Comparison of ENCODE assay signal across 11 cellular contexts in genomic region chr9:34501889-34502425, GRCh38. TPM values are rescaled to one million over a fixed set of nuclear protein-coding genes. Genes with fewer than 3 reads are reported as not detected.
DNase-seq lines count a peak whose midpoint lies in the region; ATAC-seq and TF ChIP-seq lines count a peak whose summit lies in the region.
"Had no signal": no experiment of that assay in that cellular context is flagged by ENCODE, and none has a peak within 500 bp of the region (broad histone marks: within the 10 kb centered on the region; RNA-seq: fewer than 3 reads in every experiment).

No MANE protein-coding gene starts in this region.

- H3K4me3 ChIP-seq in MG63 (no peak overlapping the region), mammary epithelial cell (replicated peaks in 1 of 3; ENCODE audit: insufficient read depth in 1 of 3, low read depth in 2 of 3, low read length in 3 of 3) (no peak overlapping the region), tibial nerve (no peak overlapping the region), spleen (no peak overlapping the region), trophoblast cell (ENCODE audit: low read depth, low read length) (no peak overlapping the region), Caco-2 (ENCODE audit: low read depth, low read length) (no peak overlapping the region)

- no peaks in the 10 kb centered on the region for H4K20me1 ChIP-seq in mammary epithelial cell (ENCODE audit: insufficient read depth, low read length)

- H3K4me2 ChIP-seq in mammary epithelial cell (ENCODE audit: insufficient read depth, low read depth, low read length) = no peak overlapping the region
- H3K4me2 ChIP-seq in trophoblast cell (ENCODE audit: low read length) = no peak overlapping the region

- no peak overlapping the region for H2BK5ac ChIP-seq in trophoblast cell (ENCODE audit: low read depth, low read length, poor library complexity)

- POLR2A ChIA-PET in Caco-2 (lab: Charles Lee) = no interaction called here

- H3K4me1 ChIP-seq in mammary epithelial cell (ENCODE audit: insufficient read depth, low read length) (peaks cover 20% of the 10 kb centered on the region), tibial nerve (peaks cover 0 to 57% (median 23%) of the 10 kb centered on the region in 4 donors), spleen (peaks cover 0 to 14% (median 4%) of the 10 kb centered on the region in 6 donors), trophoblast cell (ENCODE audit: control insufficient read depth in 1 of 2, insufficient read depth in 2 of 2, low read length in 2 of 2) (no peaks in the 10 kb centered on the region), Caco-2 (no peaks in the 10 kb centered on the region)

- no peak overlapping the region for H4K12ac ChIP-seq in trophoblast cell (ENCODE audit: low read depth, low read length)

- H3K36me3 ChIP-seq in MG63 = no peaks in the 10 kb centered on the region
- no peaks in the 10 kb centered on the region for H3K36me3 ChIP-seq in mammary epithelial cell (ENCODE audit: insufficient read depth, low read length)
- H3K36me3 ChIP-seq in tibial nerve = no peaks in the 10 kb centered on the region
- no peaks in the 10 kb centered on the region for H3K36me3 ChIP-seq in spleen
- no peaks in the 10 kb centered on the region for H3K36me3 ChIP-seq in trophoblast cell (ENCODE audit: control insufficient read depth in 1 of 2, insufficient read depth in 2 of 2, low read length in 2 of 2)
- no peaks in the 10 kb centered on the region for H3K36me3 ChIP-seq in Caco-2 (ENCODE audit: control insufficient read depth, insufficient read depth, low read length)

- H3K27ac ChIP-seq in mammary epithelial cell (ENCODE audit: insufficient read depth, low read depth, low read length) (no peak overlapping the region), tibial nerve (peak overlapping the region; percentile 48 to 87 (median 76)), spleen (no peak overlapping the region), trophoblast cell (ENCODE audit: low read depth, low read length) (no peak overlapping the region)

- no peaks in the 10 kb centered on the region for H3K9me3 ChIP-seq in MG63
- no peaks in the 10 kb centered on the region for H3K9me3 ChIP-seq in mammary epithelial cell (replicated peaks; ENCODE audit: insufficient read depth, low read length)
- no peaks in the 10 kb centered on the region for H3K9me3 ChIP-seq in tibial nerve
- no peaks in the 10 kb centered on the region for H3K9me3 ChIP-seq in spleen
- peaks cover 3% of the 10 kb centered on the region for H3K9me3 ChIP-seq in trophoblast cell (ENCODE audit: insufficient read depth, low read depth, low read length)
- no peaks in the 10 kb centered on the region for H3K9me3 ChIP-seq in Caco-2

- H3K36me3 Mint-ChIP-seq in Caco-2 (ENCODE audit: insufficient read depth, unreplicated experiment) = no peaks in the 10 kb centered on the region
- H3K36me3 Mint-ChIP-seq: activated naive CD8-positive, alpha-beta T cell had no signal

- TF ChIP-seq CTCF in mammary epithelial cell (conservative IDR thresholded peaks at IDR 0.05 in 1 of 2, IDR thresholded peaks at IDR 0.05 in 1 of 2; ENCODE audit: extremely low read depth in 1 of 2, insufficient read depth in 1 of 2, low read depth in 1 of 2, low read length in 2 of 2) (peak; percentile 8 to 22), tibial nerve (IDR thresholded peaks at IDR 0.05) (peak; percentile 16 to 79 (median 65)), spleen (IDR thresholded peaks at IDR 0.05 in 8 of 11, conservative IDR thresholded peaks at IDR 0.05 in 3 of 11) (peak in 2 of 11 experiments; percentile 6 to 7), Caco-2 (IDR thresholded peaks at IDR 0.05; ENCODE audit: insufficient read depth in 1 of 2, low read depth in 1 of 2, low read length in 1 of 2, severe bottlenecking in 1 of 2, unreplicated experiment in 1 of 2) (no peak)

- dilution Hi-C loops in mammary epithelial cell (cut with HindIII; ENCODE audit: low sequenced_read_pairs) = loop anchor here (5.0 to 10.0 kb wide), 2 partner anchors 75 to 113 kb away; partner anchors contain the start of gene RPP25L

- ATAC-seq in HG03139 (IDR thresholded peaks at IDR 0.05; ENCODE audit: unreplicated experiment) = no peak

- no peak overlapping the region for H3K18ac ChIP-seq in trophoblast cell (ENCODE audit: low read length)

- H3K79me1 ChIP-seq in trophoblast cell (ENCODE audit: low read length) = no peaks in the 10 kb centered on the region

- H3K27me3 ChIP-seq in MG63 = no peaks in the 10 kb centered on the region
- H3K27me3 ChIP-seq in mammary epithelial cell (ENCODE audit: insufficient read depth, low read length) = no peaks in the 10 kb centered on the region
- H3K27me3 ChIP-seq in tibial nerve = no peaks in the 10 kb centered on the region
- H3K27me3 ChIP-seq in spleen (replicated peaks in 1 of 7) = peaks cover 0 to 17% (median 0%) of the 10 kb centered on the region in 7 donors
- H3K27me3 ChIP-seq in trophoblast cell (ENCODE audit: insufficient read depth, low read length) = no peaks in the 10 kb centered on the region
- no peaks in the 10 kb centered on the region for H3K27me3 ChIP-seq in Caco-2 (replicated peaks; ENCODE audit: control insufficient read depth, insufficient read depth, low read length)

- H3K4ac ChIP-seq in trophoblast cell (ENCODE audit: low read depth, low read length) = no peak overlapping the region

- H3K9ac ChIP-seq in mammary epithelial cell (ENCODE audit: insufficient read depth, low read length) = no peak overlapping the region
- H3K9ac ChIP-seq in trophoblast cell (ENCODE audit: low read length) = no peak overlapping the region

- in situ Hi-C loops in mammary epithelial cell (cut with MboI; ENCODE audit: low sequenced_read_pairs in 2 of 2) = no loop called here

- H3K14ac ChIP-seq in trophoblast cell (ENCODE audit: low read length) = no peak overlapping the region

- H3K27me3 Mint-ChIP-seq in Caco-2 (ENCODE audit: insufficient read depth, unreplicated experiment) = peaks cover 17% of the 10 kb centered on the region

- no peaks in the 10 kb centered on the region for H3K4me1 Mint-ChIP-seq in Caco-2 (ENCODE audit: low read depth, unreplicated experiment)

- H2AFZ ChIP-seq in mammary epithelial cell (ENCODE audit: low read depth, low read length) (no peak overlapping the region), trophoblast cell (ENCODE audit: insufficient read depth, low read length, poor library complexity) (no peak overlapping the region)

- no peak overlapping the region for H4K8ac ChIP-seq in trophoblast cell (ENCODE audit: low read depth, low read length)

- CTCF ChIA-PET in mammary epithelial cell (lab: Charles Lee; ENCODE audit: low non-redundant PET) (interaction anchor here (0.6 to 1.7 kb wide), 5 partner anchors 63 to 104 kb away, joined by 3 to 8 read pairs (median 3); no protein-coding TSS in a partner anchor), Caco-2 (lab: Charles Lee) (interaction anchor here (0.7 to 2.9 kb wide), 6 partner anchors 9 to 101 kb away, joined by 3 to 16 read pairs (median 4); no protein-coding TSS in a partner anchor)

- peak; percentile 43 to 94 for TF ChIP-seq EP300 in tibial nerve (IDR thresholded peaks at IDR 0.05)

- no peak overlapping the region for H3K23ac ChIP-seq in trophoblast cell (ENCODE audit: low read length)

- H2BK12ac ChIP-seq in trophoblast cell (ENCODE audit: low read length) = no peak overlapping the region

- WGBS in mammary epithelial cell (ENCODE audit: low coverage, missing lambda C conversion rate) = no CpG with 5 or more reads among the region's 5 CpGs
- 16 to 19% methylated on average over 4 to 5 of the region's 5 CpGs for WGBS in tibial nerve, 2 donors
- WGBS in spleen, 5 donors = 48 to 61% (median 52%) methylated on average over 4 to 5 of the region's 5 CpGs
- no CpG with 5 or more reads among the region's 5 CpGs for WGBS in trophoblast cell (ENCODE audit: extremely low coverage, insufficient coverage, insufficient read length)

- no peak overlapping the region for H3K4me3 Mint-ChIP-seq in Caco-2 (ENCODE audit: unreplicated experiment)
- H3K4me3 Mint-ChIP-seq: activated naive CD8-positive, alpha-beta T cell had no signal

- H3K27ac Mint-ChIP-seq in Caco-2 (ENCODE audit: unreplicated experiment) = no peak overlapping the region
- H3K27ac Mint-ChIP-seq: activated naive CD8-positive, alpha-beta T cell had no signal

- H2BK120ac ChIP-seq in trophoblast cell (ENCODE audit: insufficient read depth, low read length, poor library complexity) = no peak overlapping the region

- no peak overlapping the region for H4K91ac ChIP-seq in trophoblast cell (ENCODE audit: low read depth, low read length)

- no peaks in the 10 kb centered on the region for H3K79me2 ChIP-seq in mammary epithelial cell (ENCODE audit: insufficient read depth, low read length)
- H3K79me2 ChIP-seq in trophoblast cell (ENCODE audit: control insufficient read depth, insufficient read depth, low read length, poor library complexity) = no peaks in the 10 kb centered on the region

- BruUV-seq in mammary epithelial cell (replicated peaks; lab: Mats Ljungman, UMichigan) = no TSS peak
- BruUV-seq in Caco-2 (replicated peaks; lab: Mats Ljungman, UMichigan) = no TSS peak

- DNase-seq in MG63 (peak; percentile 85), mammary epithelial cell (no peak), iPS-NIHi7 (ENCODE audit: extremely low spot score) (peak; percentile 60), tibial nerve (ENCODE audit: low spot score in 2 of 2) (peak; percentile 51 to 69), spleen (no peak), trophoblast cell (no peak), Caco-2 (no peak)
- DNase-seq: SHP77 had no signal

- no peaks in the 10 kb centered on the region for H3K9me3 Mint-ChIP-seq in Caco-2 (ENCODE audit: unreplicated experiment)

- H2AK5ac ChIP-seq in trophoblast cell (ENCODE audit: low read length) = no peak overlapping the region

- TF ChIP-seq POLR2A in tibial nerve (IDR thresholded peaks at IDR 0.05) (no peak), spleen (IDR thresholded peaks at IDR 0.05) (no peak)

- intact Hi-C loops in mammary epithelial cell (cut with micrococcal nuclease) = loop anchor here (1.0 to 5.0 kb wide), 4 partner anchors 45 to 170 kb away; no protein-coding TSS in a partner anchor
- intact Hi-C loops in spleen (cut with DNase I; ENCODE audit: low total_unique reads) = loop anchor here (10.0 kb wide), 1 partner anchor 97 kb away; no protein-coding TSS in a partner anchor
- intact Hi-C loops in Caco-2 (cut with micrococcal nuclease; ENCODE audit: unreplicated experiment) = loop anchor here (2.0 to 5.0 kb wide), 3 partner anchors 45 to 169 kb away; no protein-coding TSS in a partner anchor

RNA-seq across cellular contexts. Expression of gene ENHO, which starts 20.8 kb away (rescaled TPM):
- total RNA-seq in MG63 (2014; rRNA removed; shearing (Covaris generic); ENCODE audit: low replicate concordance) = 0.20 TPM in 1 of 2 replicates, not detected in the other
- total RNA-seq in mammary epithelial cell = under 1 TPM in 1 of 2 donors, not detected in 1; 0.28 TPM
- polyA plus RNA-seq in mammary epithelial cell = 0.44 TPM
- polyA minus RNA-seq in mammary epithelial cell = not detected
- 10 to 100 TPM in 3 of 4 donors, 1 to 10 TPM in 1; 2.7 to 22.1 (median 16.3) TPM for total RNA-seq in tibial nerve
- under 1 TPM in 3 of 7 donors, not detected in 4; 0.35 to 0.91 (median 0.46) TPM for total RNA-seq in spleen
- under 1 TPM; 0.74 to 0.94 (median 0.89) TPM for polyA plus RNA-seq in spleen
- 0.54 and 0.55 TPM in 2 replicates for polyA plus RNA-seq in trophoblast cell (2013)
- total RNA-seq in Caco-2 (2022) = 1.00 and 2.1 TPM in 2 replicates

RNA-seq across cellular contexts. Expression of gene DNAI1, which starts 43.4 kb away (rescaled TPM):
- total RNA-seq in MG63 (2014; rRNA removed; shearing (Covaris generic); ENCODE audit: low replicate concordance) = not detected in 2 replicates
- total RNA-seq in mammary epithelial cell (not detected), tibial nerve (1 to 10 TPM in 1 of 4 donors, under 1 TPM in 2, not detected in 1; 0.42 to 3.9 (median 0.66) TPM), spleen (not detected), Caco-2 (2022) (0.52 and 0.67 TPM in 2 replicates)
- polyA plus RNA-seq in mammary epithelial cell (0.03 TPM), spleen (not detected)
- not detected for polyA minus RNA-seq in mammary epithelial cell
- polyA plus RNA-seq in trophoblast cell (2013) = 0.47 and 0.89 TPM in 2 replicates
- total RNA-seq: mononuclear cell had no signal

RNA-seq across cellular contexts. Expression of gene FAM219A, which starts 43.6 kb away (rescaled TPM):
- total RNA-seq in MG63 (2014; rRNA removed; shearing (Covaris generic); ENCODE audit: low replicate concordance) = 3.1 and 7.7 TPM in 2 replicates
- 10 to 100 TPM; 12.3 to 27.4 TPM for total RNA-seq in mammary epithelial cell
- polyA plus RNA-seq in mammary epithelial cell = 9.2 TPM
- 15.9 TPM for polyA minus RNA-seq in mammary epithelial cell
- total RNA-seq in tibial nerve = 10 to 100 TPM in 3 of 4 donors, 1 to 10 TPM in 1; 8.5 to 15.6 (median 13.6) TPM
- total RNA-seq in spleen = 10 to 100 TPM; 10.4 to 26.9 (median 16.5) TPM
- 1 to 10 TPM; 3.2 to 9.3 (median 3.5) TPM for polyA plus RNA-seq in spleen
- polyA plus RNA-seq in trophoblast cell (2013) = 30.7 and 31.8 TPM in 2 replicates
- 13.4 and 14.7 TPM in 2 replicates for total RNA-seq in Caco-2 (2022)

Comparison
In these comparisons a context has a peak if more than half of its experiments do, and no peak if none do; other contexts are left out.
1. DNase-seq: peak in MG63 (single experiment), iPS-NIHi7 (single experiment) and tibial nerve (2 of 2); none in mammary epithelial cell (single experiment), spleen (single experiment), trophoblast cell (0 of 2) and Caco-2 (0 of 2).
2. H3K27ac ChIP-seq: peak in tibial nerve (4 of 4); none in mammary epithelial cell (single experiment), spleen (0 of 8) and trophoblast cell (single experiment).
3. CTCF ChIP-seq: peak in mammary epithelial cell (2 of 2) and tibial nerve (5 of 5); none in Caco-2 (0 of 2).